8 cellular contexts compared by ENCODE assay signal in genomic region chr20:36861875-36862801, GRCh38. TPM values are rescaled to one million over a fixed set of nuclear protein-coding genes. Genes with fewer than 3 reads are reported as not detected.
DNase-seq lines count a peak whose midpoint lies in the region; ATAC-seq and TF ChIP-seq lines count a peak whose summit lies in the region.

No MANE protein-coding gene starts in this region.

- peak overlapping the region; percentile 41 to 44 for H3K4me3 Mint-ChIP-seq in activated T-cell treated with anti-CD3 and anti-CD28 coated beads, Interleukin-2, amount 50 U/mL, for 72 hours

- H3K9me2 ChIP-seq in hepatocyte (replicated peaks; ENCODE audit: insufficient read depth) = no peaks in the 10 kb centered on the region

- no peak overlapping the region for H3K27ac Mint-ChIP-seq in activated T-cell treated with anti-CD3 and anti-CD28 coated beads, Interleukin-2, amount 50 U/mL, for 72 hours

- H3K4me1 ChIP-seq in hepatocyte (ENCODE audit: insufficient read depth) = peaks cover 32% of the 10 kb centered on the region
- peaks cover 13% of the 10 kb centered on the region for H3K4me1 ChIP-seq in psoas muscle

- H3K4me3 ChIP-seq in hepatocyte (peak overlapping the region; percentile 72), psoas muscle (peak overlapping the region; percentile 62)

- H4K20me1 ChIP-seq in hepatocyte (ENCODE audit: insufficient read depth, poor library complexity, severe bottlenecking) = peaks cover 42% of the 10 kb centered on the region

- H3K27me3 ChIP-seq in hepatocyte (no peaks in the 10 kb centered on the region), psoas muscle (ENCODE audit: insufficient read depth in 3 of 3, low read length in 2 of 3) (peaks cover 0 to 24% (median 1%) of the 10 kb centered on the region in 3 donors)

- H3K79me2 ChIP-seq in hepatocyte = peaks cover 54% of the 10 kb centered on the region

- ATAC-seq in activated T-cell treated with anti-CD3 and anti-CD28 coated beads, Interleukin-2, amount 50 U/mL, for 72 hours (replicated peaks in 1 of 2) = no peak
- ATAC-seq in psoas muscle = peak; percentile 61 to 79 (median 71)
- no peak for ATAC-seq in GM19455 (IDR thresholded peaks at IDR 0.05; ENCODE audit: unreplicated experiment)

- no peak for DNase-seq in activated T-cell treated with anti-CD3 and anti-CD28 coated beads, Interleukin-2, amount 50 U/mL, for 72 hours
- no peak for DNase-seq in activated T-cell treated with anti-CD3 and anti-CD28 coated beads, Interleukin-2, amount 50 U/mL, for 48 hours
- DNase-seq in NCI-H446 treated with DMSO at 0.1 percent for 48 hours (lab: John Stamatoyannopoulos, UW) (peak; percentile 88), astrocyte of the hippocampus (ENCODE audit: low read depth, low spot score) (peak; percentile 75), hepatocyte (ENCODE audit: low spot score) (peak; percentile 77), psoas muscle (peak; percentile 88 to 90)
- no peak for DNase-seq in activated CD4-positive, alpha-beta T cell treated with anti-CD3 and anti-CD28 coated beads, Interleukin-2, amount 50 U/mL, for 1 hour

- intact Hi-C loops in psoas muscle (cut with DNase I) = no loop called here

- peaks cover 13% of the 10 kb centered on the region for H3K4me1 Mint-ChIP-seq in activated T-cell treated with anti-CD3 and anti-CD28 coated beads, Interleukin-2, amount 50 U/mL, for 72 hours (ENCODE audit: low read depth)

- WGBS in hepatocyte (ENCODE audit: low lambda C conversion rate, missing lambda C conversion rate) = 5% methylated on average over 43 of the region's 45 CpGs
- 16% methylated on average over 36 to 45 of the region's 45 CpGs for WGBS in psoas muscle, 3 donors

- H3K9me3 ChIP-seq in hepatocyte (ENCODE audit: low read depth) (no peaks in the 10 kb centered on the region), psoas muscle (no peaks in the 10 kb centered on the region)

- peaks cover 22% of the 10 kb centered on the region for H3K27me3 Mint-ChIP-seq in activated T-cell treated with anti-CD3 and anti-CD28 coated beads, Interleukin-2, amount 50 U/mL, for 72 hours (ENCODE audit: low read depth)

- H3K36me3 Mint-ChIP-seq in activated T-cell treated with anti-CD3 and anti-CD28 coated beads, Interleukin-2, amount 50 U/mL, for 72 hours (ENCODE audit: insufficient read depth in 2 of 2) = no peaks in the 10 kb centered on the region

- no peaks in the 10 kb centered on the region for H3K9me3 Mint-ChIP-seq in activated T-cell treated with anti-CD3 and anti-CD28 coated beads, Interleukin-2, amount 50 U/mL, for 72 hours

- TF ChIP-seq CTCF in hepatocyte (IDR thresholded peaks at IDR 0.05; ENCODE audit: poor library complexity) (no peak), psoas muscle (IDR thresholded peaks at IDR 0.05) (no peak)

- H3K36me3 ChIP-seq in hepatocyte (replicated peaks; ENCODE audit: insufficient read depth, low read depth) = no peaks in the 10 kb centered on the region
- no peaks in the 10 kb centered on the region for H3K36me3 ChIP-seq in psoas muscle (ENCODE audit: insufficient read depth in 1 of 2, low read depth in 1 of 2)

- peak overlapping the region; percentile 98 for H3K4me2 ChIP-seq in hepatocyte

- peak overlapping the region; percentile 80 for H3K27ac ChIP-seq in hepatocyte
- peak overlapping the region; percentile 48 for H3K27ac ChIP-seq in psoas muscle

- no peak overlapping the region for H2AFZ ChIP-seq in hepatocyte

RNA-seq across cellular contexts. Expression of gene TLDC2, which starts 13.8 kb away (rescaled TPM):
- total RNA-seq in activated T-cell treated with anti-CD3 and anti-CD28 coated beads, Interleukin-2, amount 50 U/mL, for 72 hours = not detected
- total RNA-seq in hepatocyte (1.6 and 2.9 TPM in 2 replicates), psoas muscle (under 1 TPM in 1 of 4 donors, not detected in 3; 0.15 TPM)
- polyA plus RNA-seq in hepatocyte (0.68 and 1.2 TPM in 2 replicates), psoas muscle (under 1 TPM in 2 of 3 donors, not detected in 1; 0.04 to 0.05 TPM)

Comparison
In these comparisons a context has a peak if more than half of its experiments do, and no peak if none do; other contexts are left out.
1. ATAC-seq: peak in psoas muscle (4 of 4); none in activated T-cell treated with anti-CD3 and anti-CD28 coated beads, Interleukin-2, amount 50 U/mL, for 72 hours (0 of 2) and GM19455 (single experiment).
2. DNase-seq: peak in NCI-H446 treated with DMSO at 0.1 percent for 48 hours (single experiment), astrocyte of the hippocampus (single experiment), hepatocyte (single experiment) and psoas muscle (2 of 2); none in activated T-cell treated with anti-CD3 and anti-CD28 coated beads, Interleukin-2, amount 50 U/mL, for 72 hours (0 of 2), activated T-cell treated with anti-CD3 and anti-CD28 coated beads, Interleukin-2, amount 50 U/mL, for 48 hours (0 of 2) and activated CD4-positive, alpha-beta T cell treated with anti-CD3 and anti-CD28 coated beads, Interleukin-2, amount 50 U/mL, for 1 hour (single experiment).